ENCODE assay signal across 1 cellular context in genomic region chr10:114607358-114607998, GRCh38.
TF ChIP-seq lines count a peak whose summit lies in the region.

No MANE protein-coding gene starts in this region.

TF ChIP-seq in endothelial cell of umbilical vein, 7 proteins besides CTCF, POLR2A, EP300 and RAD21:
- no peak for TF ChIP-seq EZH2 (IDR thresholded peaks at IDR 0.05; ENCODE audit: borderline replicate concordance, low read depth, low read length, severe bottlenecking)
- no peak for TF ChIP-seq JUN (IDR thresholded peaks at IDR 0.05; ENCODE audit: borderline replicate concordance, insufficient read depth, insufficient read length, low read depth)
- TF ChIP-seq POLR2AphosphoS5 (IDR thresholded peaks at IDR 0.05; ENCODE audit: insufficient read depth, low read depth, low read length), result no peak
- no peak for TF ChIP-seq FOS (IDR thresholded peaks at IDR 0.05; ENCODE audit: borderline replicate concordance, insufficient read depth, low read length)
- TF ChIP-seq MYC (IDR thresholded peaks at IDR 0.05; ENCODE audit: low read depth, low read length), result no peak
- TF ChIP-seq GATA2 (IDR thresholded peaks at IDR 0.05; ENCODE audit: insufficient read depth, insufficient read length, low read depth, low read length), result no peak
- no peak for TF ChIP-seq MAX (IDR thresholded peaks at IDR 0.05; ENCODE audit: insufficient read depth, insufficient read length)
